Comparison of ENCODE assay signal across 10 cellular contexts in the genomic region with DNA sequence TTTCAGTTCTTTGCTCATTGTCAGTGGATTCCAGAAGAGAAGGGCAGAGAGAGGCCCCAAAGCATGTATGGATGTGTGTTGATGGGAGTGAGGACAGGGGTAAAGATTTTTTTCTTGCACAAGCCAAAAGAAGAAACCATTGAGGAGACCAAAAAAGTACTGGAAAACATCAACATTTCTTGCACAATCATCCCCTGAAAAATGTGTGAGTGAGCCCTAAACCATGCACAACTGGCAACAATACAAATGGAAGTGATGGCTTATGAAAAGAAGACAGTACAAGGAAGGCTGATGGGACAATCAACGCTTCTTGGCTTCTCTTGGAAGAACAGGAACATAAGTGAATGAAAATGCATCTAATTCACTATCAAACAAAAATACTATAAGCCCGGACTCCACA. TPM values are rescaled to one million over a fixed set of nuclear protein-coding genes. Genes with fewer than 3 reads are reported as not detected.
DNase-seq lines count a peak whose midpoint lies in the region; ATAC-seq and TF ChIP-seq lines count a peak whose summit lies in the region.
"Had no signal": no experiment of that assay in that cellular context is flagged by ENCODE, and none has a peak within 500 bp of the region (broad histone marks: within the 10 kb centered on the region; RNA-seq: fewer than 3 reads in every experiment).

No MANE protein-coding gene starts in this region.

- H3K4me2 ChIP-seq in neuronal stem cell (ENCODE audit: insufficient read depth, low read length, poor library complexity, severe bottlenecking) = no peak overlapping the region

- H2BK120ac ChIP-seq in neuronal stem cell (ENCODE audit: low read depth, low read length) = no peak overlapping the region

- no peak overlapping the region for H2BK5ac ChIP-seq in neuronal stem cell (ENCODE audit: low read length)

- TF ChIP-seq CTCF in heart left ventricle (IDR thresholded peaks at IDR 0.05) (no peak), epithelial cell of esophagus (IDR thresholded peaks at IDR 0.05; ENCODE audit: insufficient read depth, low read depth, low read length, missing control alignments) (no peak), vagina (IDR thresholded peaks at IDR 0.05) (no peak), lower leg skin (IDR thresholded peaks at IDR 0.05) (no peak)

- DNase-seq in heart left ventricle = no peak
- no peak for DNase-seq in left ventricle myocardium superior
- peak; percentile 71 for DNase-seq in epithelial cell of esophagus (ENCODE audit: low read depth)
- DNase-seq in neuronal stem cell (ENCODE audit: low spot score) = no peak
- no peak for DNase-seq in vagina (ENCODE audit: extremely low spot score in 2 of 2)
- DNase-seq in NCI-H2171 (lab: John Stamatoyannopoulos, UW) = no peak
- DNase-seq in lower leg skin (ENCODE audit: low spot score in 2 of 2) = no peak
- DNase-seq: activated CD8-positive, alpha-beta T cell treated with anti-CD3 and anti-CD28 coated beads for 36 hours; NCI-H2081 treated with DMSO at 0.1 percent for 48 hours had no signal

- TF ChIP-seq POLR2A in heart left ventricle (IDR thresholded peaks at IDR 0.05) = no peak
- no peak for TF ChIP-seq POLR2A in vagina (IDR thresholded peaks at IDR 0.05)
- TF ChIP-seq POLR2A in lower leg skin (IDR thresholded peaks at IDR 0.05) = no peak

- H3K27me3 ChIP-seq in heart left ventricle (peaks cover 0 to 6% (median 0%) of the 10 kb centered on the region in 9 donors), neuronal stem cell (ENCODE audit: control insufficient read depth in 3 of 3, insufficient read depth in 3 of 3, low read depth in 1 of 3, low read length in 3 of 3) (peaks cover 0 to 7% (median 0%) of the 10 kb centered on the region in 3 experiments), vagina (no peaks in the 10 kb centered on the region)

- H3K4me1 ChIP-seq in heart left ventricle = peaks cover 5 to 49% (median 31%) of the 10 kb centered on the region in 12 donors
- H3K4me1 ChIP-seq in neuronal stem cell (ENCODE audit: control insufficient read depth in 2 of 2, insufficient read depth in 1 of 2, low read depth in 1 of 2, low read length in 2 of 2) = peaks cover 9 to 20% of the 10 kb centered on the region in 2 donors
- peaks cover 53% of the 10 kb centered on the region for H3K4me1 ChIP-seq in vagina

- no peak overlapping the region for H4K91ac ChIP-seq in neuronal stem cell (ENCODE audit: low read depth, low read length, poor library complexity)

- 66 to 72% (median 69%) methylated on average over 2 of the region's 2 CpGs for WGBS in heart left ventricle, 4 donors
- WGBS in neuronal stem cell (ENCODE audit: extremely low coverage in 2 of 2, insufficient read length in 2 of 2, insufficient replicate concordance in 1 of 2), 2 donors = no CpG with 5 or more reads among the region's 2 CpGs
- WGBS in lower leg skin, 2 donors = 41 to 48% methylated on average over 2 of the region's 2 CpGs

- no peaks in the 10 kb centered on the region for H3K36me3 ChIP-seq in heart left ventricle
- no peaks in the 10 kb centered on the region for H3K36me3 ChIP-seq in neuronal stem cell (replicated peaks in 1 of 2; ENCODE audit: control insufficient read depth in 2 of 2, insufficient read depth in 2 of 2, low read length in 2 of 2)
- no peaks in the 10 kb centered on the region for H3K36me3 ChIP-seq in vagina

- H2AK5ac ChIP-seq in neuronal stem cell (ENCODE audit: low read depth, low read length) = no peak overlapping the region

- no peak overlapping the region for H4K8ac ChIP-seq in neuronal stem cell (ENCODE audit: low read depth, low read length)

- no peak overlapping the region for H2BK15ac ChIP-seq in neuronal stem cell (ENCODE audit: low read length)

- no peak overlapping the region for H2BK12ac ChIP-seq in neuronal stem cell (ENCODE audit: low read length)

- no peak overlapping the region for H3K18ac ChIP-seq in neuronal stem cell (ENCODE audit: low read length)

- no peak overlapping the region for H3K4ac ChIP-seq in neuronal stem cell (ENCODE audit: low read length)

- H3K9me3 ChIP-seq in heart left ventricle = no peaks in the 10 kb centered on the region
- H3K9me3 ChIP-seq in neuronal stem cell (replicated peaks in 1 of 2; ENCODE audit: control insufficient read depth in 2 of 2, insufficient read depth in 1 of 2, low read depth in 1 of 2, low read length in 2 of 2) = no peaks in the 10 kb centered on the region
- no peaks in the 10 kb centered on the region for H3K9me3 ChIP-seq in vagina

- H3K27ac ChIP-seq in heart left ventricle = peak overlapping the region in 11 of 12 donors; percentile 50 to 76 (median 66)
- H3K27ac ChIP-seq in neuronal stem cell (replicated peaks; ENCODE audit: low read length) = no peak overlapping the region
- peak overlapping the region; percentile 98 for H3K27ac ChIP-seq in vagina

- peak overlapping the region; percentile 70 for H2AFZ ChIP-seq in neuronal stem cell (ENCODE audit: low read length)

- H3K79me1 ChIP-seq in neuronal stem cell (ENCODE audit: low read depth, low read length) = no peaks in the 10 kb centered on the region

- ATAC-seq in heart left ventricle (no peak), left ventricle myocardium superior (no peak), GM19395 (IDR thresholded peaks at IDR 0.05; ENCODE audit: unreplicated experiment) (no peak)
- ATAC-seq: activated CD8-positive, alpha-beta T cell treated with anti-CD3 and anti-CD28 coated beads for 36 hours had no signal

- no peak overlapping the region for H3K9ac ChIP-seq in neuronal stem cell (ENCODE audit: low read depth, low read length, poor library complexity)

- no peak overlapping the region for H3K14ac ChIP-seq in neuronal stem cell (ENCODE audit: low read length)

- H3K4me3 ChIP-seq in heart left ventricle (no peak overlapping the region), epithelial cell of esophagus (ENCODE audit: low read length) (no peak overlapping the region), neuronal stem cell (ENCODE audit: low read length in 2 of 2) (no peak overlapping the region), vagina (no peak overlapping the region), lower leg skin (ENCODE audit: low read depth, poor library complexity, severe bottlenecking) (no peak overlapping the region)

- intact Hi-C loops in heart left ventricle (cut with DNase I) (loop anchor here in 4 of 10 donors (5.0 to 10.0 kb wide), 3 partner anchors 86 to 279 kb away; no protein-coding TSS in a partner anchor), left ventricle myocardium superior (cut with micrococcal nuclease) (no loop called here), vagina (cut with DNase I) (loop anchor here (5.0 to 10.0 kb wide), 2 partner anchors 36 to 272 kb away; no protein-coding TSS in a partner anchor), lower leg skin (cut with DNase I; ENCODE audit: low total_unique reads) (no loop called here)

- H3K23ac ChIP-seq in neuronal stem cell (ENCODE audit: low read depth, low read length, poor library complexity) = no peak overlapping the region

RNA-seq across cellular contexts. Expression of a gene that starts 5.6 kb away (rescaled TPM):
- total RNA-seq in heart left ventricle (10 to 100 TPM; 16.3 to 32.0 (median 19.9) TPM), left ventricle myocardium superior (13.8 TPM), vagina (34.1 TPM), lower leg skin (10 to 100 TPM; 19.6 to 23.9 (median 20.7) TPM)
- 10 to 100 TPM in 1 of 2 donors, 1 to 10 TPM in 1; 9.1 to 21.2 TPM for polyA plus RNA-seq in heart left ventricle
- 0.57 TPM for polyA plus RNA-seq in neuronal stem cell (2013, experiment 1 of 2)
- 0.79 TPM for polyA plus RNA-seq in neuronal stem cell (2013, experiment 2 of 2)
